1 cellular context compared by ENCODE assay signal in genomic region chrX:153515435-153515834, GRCh38.
TF ChIP-seq lines count a peak whose summit lies in the region.

No MANE protein-coding gene starts in this region.

TF ChIP-seq in HepG2, 621 proteins besides CTCF, POLR2A, EP300 and RAD21:
- TF ChIP-seq ZNF629 (CRISPR knock-in tag; conservative IDR thresholded peaks at IDR 0.05): 0 out of 2 replicates have a peak, but pooled peaks have one; percentile 14
- no peak for TF ChIP-seq FOSL1 (CRISPR knock-in tag; IDR thresholded peaks at IDR 0.05; ENCODE audit: borderline replicate concordance)
